ENCODE assay signal across 31 cellular contexts in genomic region chr9:99490736-99491135, GRCh38.
DNase-seq lines count a peak whose midpoint lies in the region; FAIRE-seq lines count a peak whose summit lies in the region.
"Had no signal": no experiment of that assay in that cellular context is flagged by ENCODE, and none has a peak within 500 bp of the region (broad histone marks: within the 10 kb centered on the region; RNA-seq: fewer than 3 reads in every experiment).

No MANE protein-coding gene starts in this region.

- H3K9me3 ChIP-seq in adipocyte (ENCODE audit: control insufficient read depth, low read length): no peaks in the 10 kb centered on the region
- H3K9me3 ChIP-seq: spleen had no signal

- H3K9ac ChIP-seq in adipocyte (ENCODE audit: low read length): no peak overlapping the region

- no peak for FAIRE-seq in RCC 7860 (lab: Jason Lieb, UNC)
- FAIRE-seq: bronchial epithelial cell, colon, frontal cortex, urothelium cell line had no signal

- H3K36me3 ChIP-seq in adipocyte (ENCODE audit: control insufficient read depth, insufficient read depth, low read length, severe bottlenecking): no peaks in the 10 kb centered on the region
- H3K36me3 ChIP-seq: spleen, WERI-Rb-1 had no signal

- H3K27me3 ChIP-seq in adipocyte (replicated peaks; ENCODE audit: control insufficient read depth, insufficient read depth, low read length): no peaks in the 10 kb centered on the region
- H3K27me3 ChIP-seq: spleen had no signal

- H3K4me3 ChIP-seq in adipocyte (ENCODE audit: low read length): no peak overlapping the region
- H3K4me3 ChIP-seq: GM23338, spleen had no signal

- H3K4me1 ChIP-seq in adipocyte (ENCODE audit: control insufficient read depth, insufficient read depth, low read length): peaks cover 14% of the 10 kb centered on the region

- peak; percentile 88 for DNase-seq in EH (ENCODE audit: low read depth)
- DNase-seq in adipocyte (ENCODE audit: low read depth): peak; percentile 89
- DNase-seq in fibroblast of peridontal ligament (ENCODE audit: extremely low read depth): peak; percentile 89
- DNase-seq in stromal cell of bone marrow (ENCODE audit: low read depth): peak; percentile 25
- no peak for DNase-seq in NCI-H524 (lab: John Stamatoyannopoulos, UW)
- DNase-seq in SHP77 (lab: John Stamatoyannopoulos, UW): no peak
- DNase-seq in RCC 7860 (ENCODE audit: low spot score): no peak
- DNase-seq: ACHN; activated CD4-positive, alpha-beta T cell treated with anti-CD3 and anti-CD28 coated beads for 4 hours; activated CD8-positive, alpha-beta T cell treated with anti-CD3 and anti-CD28 coated beads, Interleukin-2, amount 10 ng/mL, durations not matched to agents 7 days and 5 days; activated naive CD4-positive, alpha-beta T cell treated with anti-CD3 and anti-CD28 coated beads, Interleukin-2, amount 10 ng/mL, durations not matched to agents 7 days and 5 days; amygdala; COR-L47; DMS53; effector CD4-positive, alpha-beta T cell; HFFc6; naive B cell; NCI-H1092 treated with DMSO at 0.1 percent for 48 hours; NCI-H187; NCI-H510A; posterior cingulate gyrus; right cardiac atrium; spleen; stimulated activated CD8-positive, alpha-beta memory T cell treated with anti-CD3 and anti-CD28 coated beads, Interleukin-4, amount 100 ng/mL, for 48 hours; stimulated activated naive CD8-positive, alpha-beta T cell treated with anti-CD3 and anti-CD28 coated beads, Interleukin-15, amount 100 ng/mL, for 72 hours; WERI-Rb-1 had no signal

Comparison
In these comparisons a context has a peak if more than half of its experiments do, and no peak if none do; other contexts are left out.
1. DNase-seq: peak in EH (single experiment), adipocyte (single experiment), fibroblast of peridontal ligament (single experiment) and stromal cell of bone marrow (single experiment); none in NCI-H524 (0 of 2), SHP77 (0 of 2) and RCC 7860 (single experiment).